31 cellular contexts compared by ENCODE assay signal in genomic region chr1:93222987-93223675, GRCh38.
"Had no signal": no experiment of that assay in that cellular context is flagged by ENCODE, and none has a peak within 500 bp of the region (broad histone marks: within the 10 kb centered on the region; RNA-seq: fewer than 3 reads in every experiment).

No MANE protein-coding gene starts in this region.

- H3K9me3 Mint-ChIP-seq: central memory CD8-positive, alpha-beta T cell; dendritic cell treated with granulocyte-macrophage colony-stimulating factor and Interleukin-4, amounts not matched to agents 40 ng/mL and 50 ng/mL, for 4 days had no signal

- H3K27ac Mint-ChIP-seq: activated naive CD4-positive, alpha-beta T cell treated with anti-CD3 and anti-CD28 coated beads, Interleukin-2, amount 10 ng/mL, durations not matched to agents 7 days and 5 days; activated naive CD8-positive, alpha-beta T cell treated with anti-CD3 and anti-CD28 coated beads, Interleukin-2, amount 10 ng/mL, durations not matched to agents 7 days and 5 days; dendritic cell treated with granulocyte-macrophage colony-stimulating factor and Interleukin-4, amounts not matched to agents 40 ng/mL and 50 ng/mL, for 4 days; endodermal cell; naive B cell; progenitor cell of endocrine pancreas; stimulated activated memory B cell treated with anti-CD40 and anti-IgM and Interleukin-4, amounts not matched to agents 10 μg/mL and 1 μg/mL and 100 μg/mL, for 72 hours had no signal

- H3K4me1 Mint-ChIP-seq: endodermal cell had no signal

- H3K4me1 ChIP-seq: ascending aorta, esophagus squamous epithelium, sigmoid colon, stomach, thyroid gland, upper lobe of left lung, vagina had no signal

- H3K36me3 ChIP-seq: ovary, thyroid gland, vagina had no signal

- H3K4me3 ChIP-seq: ascending aorta, esophagus squamous epithelium, ovary, sigmoid colon, stomach, thyroid gland, upper lobe of left lung, vagina had no signal

- H3K27ac ChIP-seq: ascending aorta, esophagus squamous epithelium, ovary, sigmoid colon, stomach, thyroid gland, upper lobe of left lung, vagina, VCaP had no signal

- H3K4me3 Mint-ChIP-seq: activated naive CD4-positive, alpha-beta T cell treated with anti-CD3 and anti-CD28 coated beads, Interleukin-2, amount 10 ng/mL, durations not matched to agents 7 days and 5 days; activated naive CD8-positive, alpha-beta T cell treated with anti-CD3 and anti-CD28 coated beads, Interleukin-2, amount 10 ng/mL, durations not matched to agents 7 days and 5 days; central memory CD8-positive, alpha-beta T cell; dendritic cell treated with granulocyte-macrophage colony-stimulating factor and Interleukin-4, amounts not matched to agents 40 ng/mL and 50 ng/mL, for 4 days; endodermal cell; naive B cell; stimulated activated memory B cell treated with anti-CD40 and anti-IgM and Interleukin-4, amounts not matched to agents 10 μg/mL and 1 μg/mL and 100 μg/mL, for 72 hours had no signal

- FAIRE-seq: frontal cortex, islet of Langerhans, small intestine, TTC549 had no signal

- DNase-seq: activated CD4-positive, alpha-beta T cell treated with anti-CD3 and anti-CD28 coated beads for 48 hours; activated CD4-positive, alpha-beta T cell treated with anti-CD3 and anti-CD28 coated beads, Interleukin-2, amount 50 U/mL, for 48 hours; activated CD8-positive, alpha-beta memory T cell treated with anti-CD3 and anti-CD28 coated beads for 24 hours; activated effector memory CD4-positive, alpha-beta T cell treated with Interleukin-2 at 50 U/mL for 16 hours; activated naive CD4-positive, alpha-beta T cell treated with anti-CD3 and anti-CD28 coated beads, Interleukin-2, amount 10 ng/mL, durations not matched to agents 7 days and 5 days; activated naive CD8-positive, alpha-beta T cell treated with anti-CD3 and anti-CD28 coated beads, Interleukin-2, amount 10 ng/mL, durations not matched to agents 7 days and 5 days; endodermal cell; esophagus squamous epithelium; left ventricle myocardium superior; naive B cell; ovary; retina; sigmoid colon; small intestine; stimulated activated CD4-positive, alpha-beta T cell treated with anti-CD3 and anti-CD28 coated beads, Interleukin-1b, Interleukin-23, amount 100 ng/mL, for 48 hours; stimulated activated CD4-positive, alpha-beta T cell treated with anti-CD3 and anti-CD28 coated beads, Interleukin-4, amount 100 ng/mL, for 4 hours; stimulated activated CD8-positive, alpha-beta memory T cell treated with anti-CD3 and anti-CD28 coated beads, Interleukin-4, amount 100 ng/mL, for 48 hours; stomach; thyroid gland; upper lobe of left lung had no signal

- H3K27me3 ChIP-seq: ascending aorta, esophagus squamous epithelium, ovary, sigmoid colon, stomach, thyroid gland, upper lobe of left lung, vagina had no signal

- ATAC-seq: activated CD4-positive, CD25-positive, alpha-beta regulatory T cell treated with anti-CD3 and anti-CD28 coated beads, Interleukin-2, amount 50 U/mL, for 24 hours; left ventricle myocardium superior; stimulated activated memory B cell treated with anti-CD40 and anti-IgM and Interleukin-4, amounts not matched to agents 10 μg/mL and 1 μg/mL and 100 μg/mL, for 72 hours had no signal

- H3K36me3 Mint-ChIP-seq: naive B cell had no signal

- H3K9me3 ChIP-seq: ascending aorta, esophagus squamous epithelium, ovary, sigmoid colon, stomach, thyroid gland, upper lobe of left lung, vagina had no signal

- H3K27me3 Mint-ChIP-seq: activated naive CD4-positive, alpha-beta T cell treated with anti-CD3 and anti-CD28 coated beads, Interleukin-2, amount 10 ng/mL, durations not matched to agents 7 days and 5 days; activated naive CD8-positive, alpha-beta T cell treated with anti-CD3 and anti-CD28 coated beads, Interleukin-2, amount 10 ng/mL, durations not matched to agents 7 days and 5 days; central memory CD8-positive, alpha-beta T cell; dendritic cell treated with granulocyte-macrophage colony-stimulating factor and Interleukin-4, amounts not matched to agents 40 ng/mL and 50 ng/mL, for 4 days; naive B cell; progenitor cell of endocrine pancreas; stimulated activated memory B cell treated with anti-CD40 and anti-IgM and Interleukin-4, amounts not matched to agents 10 μg/mL and 1 μg/mL and 100 μg/mL, for 72 hours had no signal
